Comparison of ENCODE assay signal across 8 cellular contexts in the genomic region with DNA sequence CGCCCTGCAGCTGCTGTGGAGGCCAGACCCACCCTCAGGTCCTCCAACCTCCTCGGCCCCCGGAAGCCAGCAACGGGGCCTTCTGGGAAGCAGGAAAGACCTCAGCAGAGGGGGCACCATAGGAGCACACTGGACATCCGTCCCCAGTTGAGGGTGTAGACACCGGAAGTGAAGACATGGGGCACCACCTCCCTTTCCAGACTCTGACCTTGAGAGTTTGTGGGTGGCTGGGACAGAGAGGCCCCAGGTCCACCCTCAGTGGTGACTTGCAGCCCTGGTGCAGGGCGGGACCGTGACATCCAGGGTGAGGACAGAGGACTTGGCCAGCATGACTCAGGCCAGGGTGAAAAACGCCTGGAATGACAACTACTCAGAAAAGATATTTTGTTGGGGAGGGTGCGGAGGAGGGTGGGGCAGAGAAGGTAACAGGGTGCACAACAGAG. TPM values are rescaled to one million over a fixed set of nuclear protein-coding genes. Genes with fewer than 3 reads are reported as not detected.
DNase-seq lines count a peak whose midpoint lies in the region; ATAC-seq and TF ChIP-seq lines count a peak whose summit lies in the region.

No MANE protein-coding gene starts in this region.

- peak overlapping the region; percentile 79 for H2BK5ac ChIP-seq in mesenchymal stem cell (ENCODE audit: low read depth, low read length, poor library complexity, severe bottlenecking)

- peak overlapping the region; percentile 95 for H4K91ac ChIP-seq in mesenchymal stem cell (ENCODE audit: low read length)

- no peak for TF ChIP-seq CTCF in transverse colon (IDR thresholded peaks at IDR 0.05)

- peak overlapping the region in 1 of 2 experiments; percentile 19 for H3K14ac ChIP-seq in mesenchymal stem cell (ENCODE audit: low read length in 2 of 2)

- H3K9ac ChIP-seq in mesenchymal stem cell (ENCODE audit: low read length), result peak overlapping the region; percentile 94

- peak overlapping the region; percentile 46 to 97 for H2BK12ac ChIP-seq in mesenchymal stem cell (ENCODE audit: low read length in 2 of 2)

- H2BK15ac ChIP-seq in mesenchymal stem cell (ENCODE audit: low read depth, poor library complexity, severe bottlenecking), result peak overlapping the region; percentile 71

- H3K27ac ChIP-seq in mesenchymal stem cell (ENCODE audit: low read length, poor library complexity, severe bottlenecking) (peak overlapping the region; percentile 94), transverse colon (peak overlapping the region; percentile 84 to 93 (median 88))

- no peak overlapping the region for H2AFZ ChIP-seq in mesenchymal stem cell (ENCODE audit: low read depth, low read length)

- peak overlapping the region; percentile 58 for H2AK5ac ChIP-seq in mesenchymal stem cell (ENCODE audit: low read length, severe bottlenecking)

- H3K36me3 ChIP-seq in mesenchymal stem cell (ENCODE audit: control insufficient read depth in 1 of 2, insufficient read depth in 2 of 2, low read depth in 1 of 2, low read length in 2 of 2) (peaks cover 13 to 29% of the 10 kb centered on the region in 2 experiments), transverse colon (no peaks in the 10 kb centered on the region)

- H3K4me2 ChIP-seq in mesenchymal stem cell (ENCODE audit: low read length, poor library complexity, severe bottlenecking), result peak overlapping the region; percentile 43

- 9% methylated on average over 10 of the region's 10 CpGs for WGBS in mesenchymal stem cell
- WGBS in transverse colon (ENCODE audit: low coverage in 1 of 2), 2 donors, result 37% methylated on average over 10 of the region's 10 CpGs; no CpG with 5 or more reads in 1 of the 2 donors

- DNase-seq in AG08395 (ENCODE audit: low spot score) (peak; percentile 91), NCI-H460 (ENCODE audit: extremely low read depth, low read depth) (peak; percentile 81), dedifferentiated amniotic fluid mesenchymal stem cell (ENCODE audit: extremely low spot score) (peak; percentile 79), mesenchymal stem cell (peak; percentile 88), transverse colon (peak; percentile 63), NCI-H748 (lab: John Stamatoyannopoulos, UW; ENCODE audit: unreplicated experiment) (no peak), hippocampal formation (lab: John Stamatoyannopoulos, UW) (no peak)

- H3K27me3 ChIP-seq in mesenchymal stem cell (ENCODE audit: control insufficient read depth in 1 of 2, insufficient read depth in 1 of 2, low read length in 2 of 2) (no peaks in the 10 kb centered on the region), transverse colon (no peaks in the 10 kb centered on the region)

- no peak for TF ChIP-seq EP300 in transverse colon (IDR thresholded peaks at IDR 0.05; ENCODE audit: low read depth)

- TF ChIP-seq POLR2A in transverse colon (IDR thresholded peaks at IDR 0.05), result no peak

- peak overlapping the region; percentile 72 for H4K8ac ChIP-seq in mesenchymal stem cell (ENCODE audit: low read length)

- H3K79me1 ChIP-seq in mesenchymal stem cell (replicated peaks; ENCODE audit: low read length, poor library complexity, severe bottlenecking), result peaks cover 39% of the 10 kb centered on the region

- H3K9me3 ChIP-seq in mesenchymal stem cell (ENCODE audit: control insufficient read depth, low read length), result no peaks in the 10 kb centered on the region
- no peaks in the 10 kb centered on the region for H3K9me3 ChIP-seq in transverse colon

- peak overlapping the region; percentile 98 for H2BK120ac ChIP-seq in mesenchymal stem cell (ENCODE audit: low read depth, low read length)

- H3K4me1 ChIP-seq in mesenchymal stem cell (ENCODE audit: control insufficient read depth, insufficient read depth, low read depth, low read length) (peaks cover 70% of the 10 kb centered on the region), transverse colon (peaks cover 35 to 69% (median 45%) of the 10 kb centered on the region in 4 donors)

- H3K4ac ChIP-seq in mesenchymal stem cell (ENCODE audit: low read depth in 1 of 2, low read length in 2 of 2), result peak overlapping the region; percentile 95 to 99

- ATAC-seq in HG03135 (IDR thresholded peaks at IDR 0.05; ENCODE audit: unreplicated experiment), result no peak

- in situ Hi-C loops in transverse colon (cut with MboI; ENCODE audit: low pct_ligation_motif_present in 1 of 4, low pct_unique_long_range_greater_than_20kb in 1 of 4, low sequenced_read_pairs in 3 of 4), result no loop called here

- intact Hi-C loops in transverse colon (cut with DNase I; ENCODE audit: low total_unique reads), result no loop called here

- H3K23ac ChIP-seq in mesenchymal stem cell (ENCODE audit: low read length in 2 of 2), result peak overlapping the region in 1 of 2 experiments; percentile 6

- H3K18ac ChIP-seq in mesenchymal stem cell (ENCODE audit: low read depth in 1 of 2, low read length in 2 of 2), result peak overlapping the region; percentile 86 to 98

- H3K4me3 ChIP-seq in mesenchymal stem cell (ENCODE audit: insufficient read depth in 1 of 2, low read depth in 1 of 2, low read length in 2 of 2) (peak overlapping the region; percentile 32 to 71), transverse colon (peak overlapping the region in 1 of 4 donors; percentile 23)

RNA-seq across cellular contexts. Expression of a gene that starts 19.9 kb away (rescaled TPM):
- total RNA-seq in NCI-H460 (2014; rRNA removed; shearing (Covaris generic)), result 0.20 and 0.35 TPM in 2 replicates
- not detected in 2 replicates for polyA plus RNA-seq in NCI-H460 (2014; cell fraction: nucleus; rRNA removed)
- polyA plus RNA-seq in mesenchymal stem cell (2013, experiment 1 of 2), result 0.04 TPM
- 0.05 TPM for polyA plus RNA-seq in mesenchymal stem cell (2013, experiment 2 of 2)
- total RNA-seq in transverse colon, result 1 to 10 TPM; 1.8 to 3.0 (median 2.5) TPM

RNA-seq across cellular contexts. Expression of a gene that starts 42.1 kb away (rescaled TPM):
- 24.1 and 25.4 TPM in 2 replicates for total RNA-seq in NCI-H460 (2014; rRNA removed; shearing (Covaris generic))
- polyA plus RNA-seq in NCI-H460 (2014; cell fraction: nucleus; rRNA removed), result 7.4 and 13.2 TPM in 2 replicates
- polyA plus RNA-seq in mesenchymal stem cell (2013, experiment 1 of 2), result 391 TPM
- polyA plus RNA-seq in mesenchymal stem cell (2013, experiment 2 of 2), result 397 TPM
- total RNA-seq in transverse colon, result 10 to 100 TPM; 32.2 to 70.7 (median 54.6) TPM

RNA-seq across cellular contexts. Expression of a gene that starts 42.5 kb away (rescaled TPM):
- total RNA-seq in NCI-H460 (2014; rRNA removed; shearing (Covaris generic)), result 49.0 and 55.5 TPM in 2 replicates
- 71.2 and 84.1 TPM in 2 replicates for polyA plus RNA-seq in NCI-H460 (2014; cell fraction: nucleus; rRNA removed)
- polyA plus RNA-seq in mesenchymal stem cell (2013, experiment 1 of 2), result 31.5 TPM
- polyA plus RNA-seq in mesenchymal stem cell (2013, experiment 2 of 2), result 30.8 TPM
- total RNA-seq in transverse colon, result 10 to 100 TPM; 28.5 to 96.5 (median 63.5) TPM

Comparison
In these comparisons a context has a peak if more than half of its experiments do, and no peak if none do; other contexts are left out.
1. DNase-seq: peak in AG08395 (single experiment), NCI-H460 (single experiment), dedifferentiated amniotic fluid mesenchymal stem cell (single experiment), mesenchymal stem cell (single experiment) and transverse colon (single experiment); none in NCI-H748 (single experiment) and hippocampal formation (0 of 2).